1 cellular context compared by ENCODE assay signal in the genomic region with DNA sequence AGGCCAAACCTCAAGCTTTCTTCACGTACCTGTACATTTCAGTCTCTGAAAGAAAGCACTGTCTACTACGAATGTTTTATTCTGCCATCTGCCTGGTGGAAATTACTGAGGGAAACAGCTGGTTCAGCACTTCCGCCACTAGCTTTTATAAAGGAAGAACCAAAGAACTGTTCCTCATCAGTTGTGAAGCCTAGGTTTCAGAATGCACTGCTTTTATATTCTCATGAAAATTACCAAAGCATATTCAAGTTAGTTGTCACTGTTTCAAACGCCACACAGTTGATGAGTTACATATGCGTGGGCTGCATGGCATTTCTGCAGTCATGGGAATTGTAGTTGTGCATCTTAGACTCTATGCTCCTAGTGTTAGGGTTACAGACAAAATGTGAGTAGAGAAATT.
TF ChIP-seq lines count a peak whose summit lies in the region.

No MANE protein-coding gene starts in this region.

TF ChIP-seq in WTC11, 78 proteins besides CTCF, POLR2A, EP300 and RAD21 (continued from another document):
- TF ChIP-seq ZNF425 (CRISPR knock-in tag; conservative IDR thresholded peaks at IDR 0.05) (no peak), NR3C1 (CRISPR knock-in tag; conservative IDR thresholded peaks at IDR 0.05; ENCODE audit: low read depth) (no peak), ZNF138 (CRISPR knock-in tag; conservative IDR thresholded peaks at IDR 0.05) (no peak)
- TF ChIP-seq, protein P1, sequence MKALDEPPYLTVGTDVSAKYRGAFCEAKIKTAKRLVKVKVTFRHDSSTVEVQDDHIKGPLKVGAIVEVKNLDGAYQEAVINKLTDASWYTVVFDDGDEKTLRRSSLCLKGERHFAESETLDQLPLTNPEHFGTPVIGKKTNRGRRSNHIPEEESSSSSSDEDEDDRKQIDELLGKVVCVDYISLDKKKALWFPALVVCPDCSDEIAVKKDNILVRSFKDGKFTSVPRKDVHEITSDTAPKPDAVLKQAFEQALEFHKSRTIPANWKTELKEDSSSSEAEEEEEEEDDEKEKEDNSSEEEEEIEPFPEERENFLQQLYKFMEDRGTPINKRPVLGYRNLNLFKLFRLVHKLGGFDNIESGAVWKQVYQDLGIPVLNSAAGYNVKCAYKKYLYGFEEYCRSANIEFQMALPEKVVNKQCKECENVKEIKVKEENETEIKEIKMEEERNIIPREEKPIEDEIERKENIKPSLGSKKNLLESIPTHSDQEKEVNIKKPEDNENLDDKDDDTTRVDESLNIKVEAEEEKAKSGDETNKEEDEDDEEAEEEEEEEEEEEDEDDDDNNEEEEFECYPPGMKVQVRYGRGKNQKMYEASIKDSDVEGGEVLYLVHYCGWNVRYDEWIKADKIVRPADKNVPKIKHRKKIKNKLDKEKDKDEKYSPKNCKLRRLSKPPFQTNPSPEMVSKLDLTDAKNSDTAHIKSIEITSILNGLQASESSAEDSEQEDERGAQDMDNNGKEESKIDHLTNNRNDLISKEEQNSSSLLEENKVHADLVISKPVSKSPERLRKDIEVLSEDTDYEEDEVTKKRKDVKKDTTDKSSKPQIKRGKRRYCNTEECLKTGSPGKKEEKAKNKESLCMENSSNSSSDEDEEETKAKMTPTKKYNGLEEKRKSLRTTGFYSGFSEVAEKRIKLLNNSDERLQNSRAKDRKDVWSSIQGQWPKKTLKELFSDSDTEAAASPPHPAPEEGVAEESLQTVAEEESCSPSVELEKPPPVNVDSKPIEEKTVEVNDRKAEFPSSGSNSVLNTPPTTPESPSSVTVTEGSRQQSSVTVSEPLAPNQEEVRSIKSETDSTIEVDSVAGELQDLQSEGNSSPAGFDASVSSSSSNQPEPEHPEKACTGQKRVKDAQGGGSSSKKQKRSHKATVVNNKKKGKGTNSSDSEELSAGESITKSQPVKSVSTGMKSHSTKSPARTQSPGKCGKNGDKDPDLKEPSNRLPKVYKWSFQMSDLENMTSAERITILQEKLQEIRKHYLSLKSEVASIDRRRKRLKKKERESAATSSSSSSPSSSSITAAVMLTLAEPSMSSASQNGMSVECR (CRISPR knock-in tag; IDR thresholded peaks at IDR 0.05; ENCODE audit: borderline replicate concordance) = no peak
